Comparison of ENCODE assay signal across 8 cellular contexts in the genomic region with DNA sequence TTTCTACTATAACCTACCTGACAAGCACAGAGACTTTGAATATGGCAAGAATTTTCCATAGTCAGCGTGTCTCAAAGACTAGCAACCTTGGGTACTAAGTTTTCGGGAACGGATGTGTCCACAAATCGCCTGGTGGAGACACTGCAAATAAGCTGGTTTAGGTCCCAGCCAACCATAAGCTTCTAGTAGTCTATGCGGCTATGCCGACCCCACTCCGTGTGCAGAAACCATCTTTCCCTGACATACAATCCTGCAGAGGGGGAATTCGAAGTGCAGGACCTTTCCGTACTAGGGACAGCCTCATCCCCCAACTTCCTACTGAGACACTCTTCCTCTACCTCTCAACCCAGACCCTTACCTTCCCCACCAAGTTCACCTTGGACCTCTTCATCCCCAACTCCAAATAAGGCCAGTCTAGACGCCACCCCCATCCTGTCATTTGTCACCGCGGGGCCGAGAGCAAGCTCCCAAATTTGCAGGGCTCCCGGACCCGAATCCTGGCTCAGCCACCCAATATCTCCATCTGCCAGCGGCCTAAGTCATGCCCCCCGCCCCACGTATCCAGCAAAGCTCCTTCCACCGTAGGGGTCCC.
DNase-seq lines count a peak whose midpoint lies in the region; FAIRE-seq and TF ChIP-seq lines count a peak whose summit lies in the region.

No MANE protein-coding gene starts in this region.

- H3K79me2 ChIP-seq in OCI-LY1 (ENCODE audit: insufficient read depth, low read length), result peaks cover 49% of the 10 kb centered on the region

- no peak for FAIRE-seq in D721Med (lab: Jason Lieb, UNC)

- no peaks in the 10 kb centered on the region for H3K27me3 ChIP-seq in OCI-LY1 (ENCODE audit: insufficient read depth, low read length)

- TF ChIP-seq CTCF in HFF-Myc (IDR thresholded peaks at IDR 0.05; ENCODE audit: low read depth, low read length, missing control alignments), result no peak
- TF ChIP-seq CTCF in OCI-LY1 (IDR thresholded peaks at IDR 0.05; ENCODE audit: low read length), result no peak
- TF ChIP-seq CTCF in D721Med (IDR thresholded peaks at IDR 0.05; ENCODE audit: insufficient read depth, missing control alignments), result no peak

- DNase-seq in NCI-H2171 treated with DMSO at 0.1 percent for 48 hours (lab: John Stamatoyannopoulos, UW), result peak; percentile 19
- no peak for DNase-seq in NCI-H2171 (lab: John Stamatoyannopoulos, UW)
- no peak for DNase-seq in HFF-Myc (ENCODE audit: extremely low read depth, low read depth)
- peak; percentile 30 for DNase-seq in astrocyte of the hippocampus (ENCODE audit: low read depth, low spot score)
- peak; percentile 22 for DNase-seq in iPS-NIHi7 (ENCODE audit: extremely low spot score)
- DNase-seq in stimulated activated CD4-positive, alpha-beta T cell treated with anti-CD3 and anti-CD28 coated beads, Interleukin-1b, Interleukin-23, amount 100 ng/mL, for 48 hours, result peak; percentile 9
- no peak for DNase-seq in D721Med (ENCODE audit: insufficient read length, low spot score)

- H3K27ac ChIP-seq in OCI-LY1 (ENCODE audit: low read depth, low read length, poor library complexity, severe bottlenecking), result peak overlapping the region; percentile 56

- no peaks in the 10 kb centered on the region for H3K9me3 ChIP-seq in OCI-LY1 (ENCODE audit: low read length)

- no peaks in the 10 kb centered on the region for H3F3A ChIP-seq in OCI-LY1 (ENCODE audit: insufficient read depth, low read length)

- H3K4me1 ChIP-seq in OCI-LY1 (ENCODE audit: insufficient read depth, low read length, severe bottlenecking), result peaks cover 29% of the 10 kb centered on the region

- H3K36me3 ChIP-seq in OCI-LY1 (ENCODE audit: insufficient read depth, low read length), result no peaks in the 10 kb centered on the region

- no peaks in the 10 kb centered on the region for H3K9me2 ChIP-seq in OCI-LY1 (ENCODE audit: low read depth, low read length)

- H3K4me2 ChIP-seq in OCI-LY1 (ENCODE audit: low read length), result peak overlapping the region; percentile 86

- no peak overlapping the region for H2AFZ ChIP-seq in OCI-LY1 (ENCODE audit: low read length)

- peak overlapping the region; percentile 97 for H3K9ac ChIP-seq in OCI-LY1 (ENCODE audit: low read length)

- H3K4me3 ChIP-seq in HFF-Myc (replicated peaks; ENCODE audit: low read depth, low read length), result peak overlapping the region; percentile 94
- peak overlapping the region; percentile 95 for H3K4me3 ChIP-seq in OCI-LY1 (ENCODE audit: low read depth, low read length, poor library complexity, severe bottlenecking)

- H4K20me1 ChIP-seq in OCI-LY1 (ENCODE audit: insufficient read depth, low read length), result no peaks in the 10 kb centered on the region

Comparison
In these comparisons a context has a peak if more than half of its experiments do, and no peak if none do; other contexts are left out.
1. DNase-seq: peak in NCI-H2171 treated with DMSO at 0.1 percent for 48 hours (single experiment), astrocyte of the hippocampus (single experiment), iPS-NIHi7 (single experiment) and stimulated activated CD4-positive, alpha-beta T cell treated with anti-CD3 and anti-CD28 coated beads, Interleukin-1b, Interleukin-23, amount 100 ng/mL, for 48 hours (single experiment); none in NCI-H2171 (single experiment), HFF-Myc (single experiment) and D721Med (single experiment).